ENCODE assay signal across 1 cellular context in genomic region chr19:48518207-48518606, GRCh38.
A peak's percentile ranks its signal among the peaks of the same experiment; 100 is the strongest.
TF ChIP-seq lines count a peak whose summit lies in the region.

No MANE protein-coding gene starts in this region.

TF ChIP-seq in GM12878, 131 proteins besides CTCF, POLR2A, EP300 and RAD21:
- peak; percentile 82 for TF ChIP-seq ZNF24 (IDR thresholded peaks at IDR 0.05)
- no peak for TF ChIP-seq ATF7 (IDR thresholded peaks at IDR 0.05; ENCODE audit: low read depth)
- no peak for TF ChIP-seq SMAD5 (IDR thresholded peaks at IDR 0.05; ENCODE audit: low read depth)
TF ChIP-seq in GM12878: peak in this region for 1.
